ENCODE assay signal across 28 cellular contexts in the genomic region with DNA sequence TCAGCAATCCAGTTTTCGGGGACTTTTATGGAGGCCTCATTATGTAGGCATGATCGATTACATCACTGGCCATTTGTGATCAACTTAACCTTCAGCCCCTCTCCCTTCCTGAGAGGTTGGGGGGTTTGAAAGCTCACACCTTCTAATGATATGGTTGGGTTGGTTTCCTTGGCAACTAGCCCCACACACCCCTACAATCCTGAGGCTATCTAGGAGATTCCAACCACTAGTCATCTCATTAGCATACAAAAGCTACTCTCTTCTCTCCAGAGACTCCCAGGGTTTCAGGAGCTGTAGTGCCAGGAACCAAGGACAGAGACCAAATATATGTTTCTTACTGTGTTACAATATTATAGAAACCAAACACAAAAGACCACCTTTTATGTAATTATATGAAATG.
"Had no signal": no experiment of that assay in that cellular context is flagged by ENCODE, and none has a peak within 500 bp of the region (broad histone marks: within the 10 kb centered on the region; RNA-seq: fewer than 3 reads in every experiment).

No MANE protein-coding gene starts in this region.

- H3K4me2 ChIP-seq: neural progenitor cell, smooth muscle cell had no signal

- H2AFZ ChIP-seq: neural progenitor cell, parathyroid adenoma had no signal

- H3K9me3 ChIP-seq: colonic mucosa, heart right ventricle, right atrium auricular region, thoracic aorta, transverse colon, upper lobe of right lung, uterus had no signal

- H3K4me3 ChIP-seq: colonic mucosa, heart right ventricle, lung, neural progenitor cell, right atrium auricular region, smooth muscle cell, thoracic aorta, transverse colon, upper lobe of right lung, uterus had no signal

- H3K27ac ChIP-seq: colonic mucosa, epithelial cell of prostate, heart right ventricle, neural progenitor cell, parathyroid adenoma, right atrium auricular region, thoracic aorta, transverse colon, upper lobe of right lung, uterus had no signal

- ATAC-seq: esophagus mucosa; heart right ventricle; left lobe of liver; naive thymus-derived CD4-positive, alpha-beta T cell; sciatic nerve; stimulated activated memory B cell treated with anti-CD40 and anti-IgM and Interleukin-4, amounts not matched to agents 10 μg/mL and 1 μg/mL and 100 μg/mL, for 72 hours; stimulated activated naive CD8-positive, alpha-beta T cell treated with anti-CD3 and anti-CD28 coated beads, Interleukin-15, Interleukin-2, amounts not matched to agents 100 U/mL and 50 U/mL, for 24 hours; upper lobe of right lung had no signal

- H3K79me2 ChIP-seq: parathyroid adenoma had no signal

- H3K9ac ChIP-seq: neural progenitor cell, parathyroid adenoma had no signal

- H3K36me3 ChIP-seq: colonic mucosa, heart right ventricle, neural progenitor cell, right atrium auricular region, thoracic aorta, transverse colon, upper lobe of right lung, uterus had no signal

- H3K27me3 ChIP-seq: colonic mucosa, heart right ventricle, neural progenitor cell, right atrium auricular region, transverse colon, upper lobe of right lung, uterus had no signal

- FAIRE-seq: keratinocyte had no signal

- H3K4me1 ChIP-seq: colonic mucosa, neural progenitor cell, parathyroid adenoma, right atrium auricular region, upper lobe of right lung, uterus had no signal

- DNase-seq: colonic mucosa; effector CD8-positive, alpha-beta T cell; endodermal cell; foreskin melanocyte; glutamatergic neuron; heart right ventricle; hippocampal formation; mesenchymal stem cell; midbrain; naive thymus-derived CD4-positive, alpha-beta T cell; stimulated activated CD4-positive, alpha-beta T cell treated with anti-CD3 and anti-CD28 coated beads, Interleukin-4, amount 100 ng/mL, for 4 hours; stimulated activated naive CD8-positive, alpha-beta T cell treated with anti-CD3 and anti-CD28 coated beads, Interleukin-15, Interleukin-2, amounts not matched to agents 100 U/mL and 50 U/mL, for 24 hours; substantia nigra; transverse colon; upper lobe of right lung; uterus had no signal
